In the genomic region with DNA sequence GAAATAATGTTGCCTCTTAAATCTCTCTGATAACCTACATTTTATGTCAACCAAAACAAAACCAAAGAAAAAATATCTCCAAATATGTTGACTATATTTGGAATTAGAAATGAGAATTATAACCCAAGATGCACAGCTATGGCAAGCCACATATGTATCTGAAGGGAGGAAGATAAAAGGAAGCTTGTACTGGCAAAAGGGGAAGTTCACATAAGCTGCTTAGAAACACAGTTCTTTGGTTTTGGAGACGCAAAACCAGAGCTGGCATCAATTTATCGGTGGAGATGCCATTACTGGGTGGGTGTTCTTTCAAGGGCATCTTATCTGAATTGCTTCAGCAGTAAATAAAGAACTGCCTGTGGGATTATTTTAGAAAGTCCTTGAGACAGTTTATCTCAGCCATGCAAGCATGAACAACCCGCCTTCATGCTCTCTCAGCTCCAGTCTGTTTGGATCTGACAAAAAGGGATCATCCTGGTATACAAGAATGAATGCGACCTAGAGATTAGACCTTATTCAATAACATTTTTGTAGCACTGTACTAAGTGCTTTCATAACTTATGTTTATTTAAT, we compare ENCODE assay signal across 23 cellular contexts.
DNase-seq lines count a peak whose midpoint lies in the region; ATAC-seq, FAIRE-seq and TF ChIP-seq lines count a peak whose summit lies in the region.
"Had no signal": no experiment of that assay in that cellular context is flagged by ENCODE, and none has a peak within 500 bp of the region (broad histone marks: within the 10 kb centered on the region; RNA-seq: fewer than 3 reads in every experiment).

No MANE protein-coding gene starts in this region.

- H3K9me3 Mint-ChIP-seq in activated CD8-positive, alpha-beta memory T cell treated with anti-CD3 and anti-CD28 coated beads, Interleukin-2, amount 10 ng/mL, durations not matched to agents 7 days and 5 days (ENCODE audit: low read depth) = no peaks in the 10 kb centered on the region
- no peaks in the 10 kb centered on the region for H3K9me3 Mint-ChIP-seq in activated CD8-positive, alpha-beta T cell treated with anti-CD3 and anti-CD28 coated beads for 36 hours
- H3K9me3 Mint-ChIP-seq: activated naive CD4-positive, alpha-beta T cell treated with anti-CD3 and anti-CD28 coated beads, Interleukin-2, amount 50 U/mL, for 72 hours; endodermal cell had no signal

- TF ChIP-seq CTCF in cardiac muscle cell (IDR thresholded peaks at IDR 0.05; ENCODE audit: low read depth, low read length) (no peak), testis (IDR thresholded peaks at IDR 0.05) (no peak)
- TF ChIP-seq CTCF in activated CD8-positive, alpha-beta T cell treated with anti-CD3 and anti-CD28 coated beads for 36 hours (IDR thresholded peaks at IDR 0.05) = no peak

- H3K27me3 ChIP-seq in cardiac muscle cell (no peaks in the 10 kb centered on the region), testis (no peaks in the 10 kb centered on the region)
- H3K27me3 ChIP-seq: BLaER1, colonic mucosa, spleen, stomach had no signal

- H3K27ac Mint-ChIP-seq in activated CD8-positive, alpha-beta memory T cell treated with anti-CD3 and anti-CD28 coated beads, Interleukin-2, amount 10 ng/mL, durations not matched to agents 7 days and 5 days = no peak overlapping the region
- H3K27ac Mint-ChIP-seq in activated CD8-positive, alpha-beta T cell treated with anti-CD3 and anti-CD28 coated beads for 36 hours = no peak overlapping the region
- H3K27ac Mint-ChIP-seq: activated naive CD4-positive, alpha-beta T cell treated with anti-CD3 and anti-CD28 coated beads, Interleukin-2, amount 50 U/mL, for 72 hours; endodermal cell had no signal

- H3K36me3 ChIP-seq in cardiac muscle cell (no peaks in the 10 kb centered on the region), testis (ENCODE audit: low read depth, missing control alignments) (no peaks in the 10 kb centered on the region)
- H3K36me3 ChIP-seq: BLaER1, colonic mucosa had no signal

- H3K36me3 Mint-ChIP-seq in activated CD8-positive, alpha-beta memory T cell treated with anti-CD3 and anti-CD28 coated beads, Interleukin-2, amount 10 ng/mL, durations not matched to agents 7 days and 5 days = peaks cover 74% of the 10 kb centered on the region
- peaks cover 33% of the 10 kb centered on the region for H3K36me3 Mint-ChIP-seq in activated CD8-positive, alpha-beta T cell treated with anti-CD3 and anti-CD28 coated beads for 36 hours (ENCODE audit: low read depth)

- CTCF ChIA-PET in activated CD8-positive, alpha-beta memory T cell treated with anti-CD3 and anti-CD28 coated beads, Interleukin-2, amount 10 ng/mL, durations not matched to agents 7 days and 5 days (lab: Charles Lee) = interaction anchor here (1.1 kb wide), 1 partner anchor 47 kb away, joined by 3 read pairs; no protein-coding TSS in a partner anchor
- CTCF ChIA-PET in activated CD8-positive, alpha-beta T cell treated with anti-CD3 and anti-CD28 coated beads for 36 hours (lab: Charles Lee) = interaction anchor here (1.4 kb wide), 1 partner anchor 256 kb away, joined by 3 read pairs; no protein-coding TSS in a partner anchor

- H3K27me3 Mint-ChIP-seq in activated CD8-positive, alpha-beta memory T cell treated with anti-CD3 and anti-CD28 coated beads, Interleukin-2, amount 10 ng/mL, durations not matched to agents 7 days and 5 days = no peaks in the 10 kb centered on the region
- no peaks in the 10 kb centered on the region for H3K27me3 Mint-ChIP-seq in activated CD8-positive, alpha-beta T cell treated with anti-CD3 and anti-CD28 coated beads for 36 hours

- peak; percentile 64 for DNase-seq in SIG-M5 treated with dmso at 0.1 percent for 504 hours (lab: John Stamatoyannopoulos, UW; ENCODE audit: unreplicated experiment)
- DNase-seq in SIG-M5 (lab: John Stamatoyannopoulos, UW) = no peak
- peak; percentile 51 for DNase-seq in OCI-M2 (lab: John Stamatoyannopoulos, UW; ENCODE audit: unreplicated experiment)
- peak in 1 of 2 donors; percentile 58 for DNase-seq in cardiac muscle cell (ENCODE audit: low read depth in 1 of 2, low spot score in 1 of 2)
- DNase-seq in testis = peak; percentile 33
- no peak for DNase-seq in activated CD8-positive, alpha-beta memory T cell treated with anti-CD3 and anti-CD28 coated beads, Interleukin-2, amount 10 ng/mL, durations not matched to agents 7 days and 5 days
- DNase-seq in activated CD8-positive, alpha-beta T cell treated with anti-CD3 and anti-CD28 coated beads for 36 hours = no peak
- DNase-seq in urothelium cell line (ENCODE audit: low spot score) = no peak
- DNase-seq: activated CD4-positive, CD25-positive, alpha-beta regulatory T cell treated with anti-CD3 and anti-CD28 coated beads, Interleukin-2, amount 50 U/mL, for 72 hours; activated CD8-positive, alpha-beta memory T cell treated with anti-CD3 and anti-CD28 coated beads for 24 hours; colonic mucosa; endodermal cell; mucosa of descending colon; NCI-H1436; NCI-H526 treated with DMSO at 0.1 percent for 48 hours; PC-3; spleen; stimulated activated CD4-positive, alpha-beta T cell treated with anti-CD3 and anti-CD28 coated beads, Interleukin-4, amount 100 ng/mL, for 4 hours; stomach; trophoblast cell had no signal

- H3K27ac ChIP-seq in cardiac muscle cell (peak overlapping the region; percentile 91), testis (peak overlapping the region; percentile 25 to 41)
- H3K27ac ChIP-seq: 22Rv1, BLaER1, colonic mucosa, stomach had no signal

- no peak for ATAC-seq in activated CD8-positive, alpha-beta memory T cell treated with anti-CD3 and anti-CD28 coated beads, Interleukin-2, amount 10 ng/mL, durations not matched to agents 7 days and 5 days
- ATAC-seq in activated CD8-positive, alpha-beta T cell treated with anti-CD3 and anti-CD28 coated beads for 36 hours = no peak
- ATAC-seq: activated naive CD4-positive, alpha-beta T cell treated with anti-CD3 and anti-CD28 coated beads, Interleukin-2, amount 50 U/mL, for 72 hours; mucosa of descending colon; PC-3 had no signal

- H3K4me3 Mint-ChIP-seq in activated CD8-positive, alpha-beta memory T cell treated with anti-CD3 and anti-CD28 coated beads, Interleukin-2, amount 10 ng/mL, durations not matched to agents 7 days and 5 days = no peak overlapping the region
- no peak overlapping the region for H3K4me3 Mint-ChIP-seq in activated CD8-positive, alpha-beta T cell treated with anti-CD3 and anti-CD28 coated beads for 36 hours
- H3K4me3 Mint-ChIP-seq: endodermal cell had no signal

- WGBS in testis, 2 donors = 35 to 41% methylated on average over 4 of the region's 4 CpGs

- H3K9me3 ChIP-seq in cardiac muscle cell (ENCODE audit: low read depth) (no peaks in the 10 kb centered on the region), testis (no peaks in the 10 kb centered on the region)
- H3K9me3 ChIP-seq: BLaER1, colonic mucosa, mucosa of descending colon, spleen, stomach had no signal

- no peak for TF ChIP-seq POLR2A in testis (IDR thresholded peaks at IDR 0.05)

- peaks cover 3% of the 10 kb centered on the region for H3K4me1 Mint-ChIP-seq in activated CD8-positive, alpha-beta memory T cell treated with anti-CD3 and anti-CD28 coated beads, Interleukin-2, amount 10 ng/mL, durations not matched to agents 7 days and 5 days
- H3K4me1 Mint-ChIP-seq in activated CD8-positive, alpha-beta T cell treated with anti-CD3 and anti-CD28 coated beads for 36 hours (ENCODE audit: low read depth) = peaks cover 2% of the 10 kb centered on the region

- FAIRE-seq in urothelium cell line (lab: Jason Lieb, UNC) = no peak

- H3K4me3 ChIP-seq in cardiac muscle cell = no peak overlapping the region
- H3K4me3 ChIP-seq in testis = no peak overlapping the region
- H3K4me3 ChIP-seq: BLaER1, colonic mucosa, mucosa of descending colon, spleen, stomach had no signal

- POLR2A ChIA-PET in activated CD8-positive, alpha-beta T cell treated with anti-CD3 and anti-CD28 coated beads for 36 hours (lab: Charles Lee) = no interaction called here

- intact Hi-C loops in testis (cut with DNase I; ENCODE audit: low total_unique reads) = no loop called here
- intact Hi-C loops in activated CD8-positive, alpha-beta T cell treated with anti-CD3 and anti-CD28 coated beads for 36 hours (cut with micrococcal nuclease) = no loop called here

- H3K4me1 ChIP-seq in cardiac muscle cell (ENCODE audit: low read depth) (peaks cover 21% of the 10 kb centered on the region), testis (peaks cover 23% of the 10 kb centered on the region)
- H3K4me1 ChIP-seq: BLaER1, colonic mucosa had no signal

Comparison
In these comparisons a context has a peak if more than half of its experiments do, and no peak if none do; other contexts are left out.
1. DNase-seq: peak in SIG-M5 treated with dmso at 0.1 percent for 504 hours (single experiment), OCI-M2 (single experiment) and testis (single experiment); none in SIG-M5 (single experiment), activated CD8-positive, alpha-beta memory T cell treated with anti-CD3 and anti-CD28 coated beads, Interleukin-2, amount 10 ng/mL, durations not matched to agents 7 days and 5 days (single experiment), activated CD8-positive, alpha-beta T cell treated with anti-CD3 and anti-CD28 coated beads for 36 hours (single experiment) and urothelium cell line (single experiment).